2 cellular contexts compared by ENCODE assay signal in the genomic region with DNA sequence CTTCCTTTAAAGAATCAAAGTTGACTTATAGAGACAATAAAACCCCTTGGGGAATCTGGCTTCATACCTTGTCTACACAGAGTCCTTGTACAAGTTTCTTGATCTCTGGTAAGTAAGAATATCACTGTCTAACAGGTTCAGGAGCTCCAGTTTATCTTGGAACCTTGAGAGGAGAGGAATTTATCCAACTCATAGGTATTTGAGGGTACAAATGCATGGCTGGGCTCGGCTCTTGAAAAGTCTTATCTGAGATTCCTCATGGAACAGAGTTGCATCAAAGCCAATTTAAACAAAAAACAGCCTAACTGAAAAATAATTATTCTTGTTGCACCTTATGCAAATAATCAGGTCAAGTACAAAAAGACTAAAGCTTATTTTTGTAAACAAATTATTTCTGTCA.
TF ChIP-seq lines count a peak whose summit lies in the region.

No MANE protein-coding gene starts in this region.

TF ChIP-seq in endothelial cell of umbilical vein, 7 proteins besides CTCF, POLR2A, EP300 and RAD21 (continued from another document):
- TF ChIP-seq FOS (IDR thresholded peaks at IDR 0.05; ENCODE audit: borderline replicate concordance, insufficient read depth, low read length) (no peak), JUN (IDR thresholded peaks at IDR 0.05; ENCODE audit: borderline replicate concordance, insufficient read depth, insufficient read length, low read depth) (no peak), MYC (IDR thresholded peaks at IDR 0.05; ENCODE audit: low read depth, low read length) (no peak)
- TF ChIP-seq, protein P1, sequence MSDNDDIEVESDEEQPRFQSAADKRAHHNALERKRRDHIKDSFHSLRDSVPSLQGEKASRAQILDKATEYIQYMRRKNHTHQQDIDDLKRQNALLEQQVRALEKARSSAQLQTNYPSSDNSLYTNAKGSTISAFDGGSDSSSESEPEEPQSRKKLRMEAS (IDR thresholded peaks at IDR 0.05; ENCODE audit: insufficient read depth, insufficient read length), result no peak

TF ChIP-seq in WTC11, 78 proteins besides CTCF, POLR2A, EP300 and RAD21 (continued from another document):
- TF ChIP-seq, protein P2, sequence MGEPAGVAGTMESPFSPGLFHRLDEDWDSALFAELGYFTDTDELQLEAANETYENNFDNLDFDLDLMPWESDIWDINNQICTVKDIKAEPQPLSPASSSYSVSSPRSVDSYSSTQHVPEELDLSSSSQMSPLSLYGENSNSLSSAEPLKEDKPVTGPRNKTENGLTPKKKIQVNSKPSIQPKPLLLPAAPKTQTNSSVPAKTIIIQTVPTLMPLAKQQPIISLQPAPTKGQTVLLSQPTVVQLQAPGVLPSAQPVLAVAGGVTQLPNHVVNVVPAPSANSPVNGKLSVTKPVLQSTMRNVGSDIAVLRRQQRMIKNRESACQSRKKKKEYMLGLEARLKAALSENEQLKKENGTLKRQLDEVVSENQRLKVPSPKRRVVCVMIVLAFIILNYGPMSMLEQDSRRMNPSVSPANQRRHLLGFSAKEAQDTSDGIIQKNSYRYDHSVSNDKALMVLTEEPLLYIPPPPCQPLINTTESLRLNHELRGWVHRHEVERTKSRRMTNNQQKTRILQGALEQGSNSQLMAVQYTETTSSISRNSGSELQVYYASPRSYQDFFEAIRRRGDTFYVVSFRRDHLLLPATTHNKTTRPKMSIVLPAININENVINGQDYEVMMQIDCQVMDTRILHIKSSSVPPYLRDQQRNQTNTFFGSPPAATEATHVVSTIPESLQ (CRISPR knock-in tag; IDR thresholded peaks at IDR 0.05), result no peak
- TF ChIP-seq, protein P3, sequence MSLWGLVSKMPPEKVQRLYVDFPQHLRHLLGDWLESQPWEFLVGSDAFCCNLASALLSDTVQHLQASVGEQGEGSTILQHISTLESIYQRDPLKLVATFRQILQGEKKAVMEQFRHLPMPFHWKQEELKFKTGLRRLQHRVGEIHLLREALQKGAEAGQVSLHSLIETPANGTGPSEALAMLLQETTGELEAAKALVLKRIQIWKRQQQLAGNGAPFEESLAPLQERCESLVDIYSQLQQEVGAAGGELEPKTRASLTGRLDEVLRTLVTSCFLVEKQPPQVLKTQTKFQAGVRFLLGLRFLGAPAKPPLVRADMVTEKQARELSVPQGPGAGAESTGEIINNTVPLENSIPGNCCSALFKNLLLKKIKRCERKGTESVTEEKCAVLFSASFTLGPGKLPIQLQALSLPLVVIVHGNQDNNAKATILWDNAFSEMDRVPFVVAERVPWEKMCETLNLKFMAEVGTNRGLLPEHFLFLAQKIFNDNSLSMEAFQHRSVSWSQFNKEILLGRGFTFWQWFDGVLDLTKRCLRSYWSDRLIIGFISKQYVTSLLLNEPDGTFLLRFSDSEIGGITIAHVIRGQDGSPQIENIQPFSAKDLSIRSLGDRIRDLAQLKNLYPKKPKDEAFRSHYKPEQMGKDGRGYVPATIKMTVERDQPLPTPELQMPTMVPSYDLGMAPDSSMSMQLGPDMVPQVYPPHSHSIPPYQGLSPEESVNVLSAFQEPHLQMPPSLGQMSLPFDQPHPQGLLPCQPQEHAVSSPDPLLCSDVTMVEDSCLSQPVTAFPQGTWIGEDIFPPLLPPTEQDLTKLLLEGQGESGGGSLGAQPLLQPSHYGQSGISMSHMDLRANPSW (CRISPR knock-in tag; conservative IDR thresholded peaks at IDR 0.05; ENCODE audit: low read depth), result no peak
- no peak for TF ChIP-seq TEAD4 (CRISPR knock-in tag; IDR thresholded peaks at IDR 0.05)
